18 cellular contexts compared by ENCODE assay signal in the genomic region with DNA sequence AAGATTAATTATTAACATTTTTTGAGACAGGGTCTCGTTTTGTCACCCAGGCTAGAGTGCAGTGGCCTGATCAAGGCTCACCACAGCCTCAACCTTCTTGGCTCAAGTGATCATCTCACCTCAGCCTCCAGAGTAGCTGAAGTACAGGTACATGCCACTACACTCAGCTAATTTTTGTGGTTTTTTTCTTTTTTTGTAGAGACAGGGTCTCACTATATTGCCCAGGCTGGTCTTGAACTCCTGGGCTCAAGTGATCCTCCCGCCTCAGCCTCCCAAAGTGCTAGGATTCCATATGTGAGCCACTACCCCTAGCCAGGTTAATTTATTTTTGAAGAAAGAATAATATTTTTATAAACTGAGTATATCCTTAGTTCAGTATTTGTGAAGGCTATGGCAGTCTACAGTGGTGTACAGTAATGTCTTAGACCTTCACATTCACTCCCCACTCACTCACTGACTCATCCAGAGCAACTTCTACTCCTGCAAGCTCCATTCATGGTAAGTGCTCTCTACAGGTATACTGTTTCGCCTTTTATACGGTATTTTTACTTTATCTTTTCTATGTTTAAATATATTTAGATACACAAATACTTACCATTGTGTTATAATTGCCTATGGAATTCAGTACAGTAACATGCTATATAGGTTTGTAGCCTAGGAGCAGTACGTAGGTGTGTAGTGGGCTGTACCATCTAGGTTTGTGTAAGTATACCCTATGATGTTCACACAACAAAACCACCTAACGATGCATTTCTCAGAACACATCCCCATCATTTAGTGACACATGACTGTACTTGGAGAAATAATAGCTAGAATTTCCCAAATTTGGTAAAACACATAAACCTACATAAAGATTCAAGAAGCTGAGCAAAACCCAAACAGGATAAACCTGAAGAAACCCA. TPM values are rescaled to one million over a fixed set of nuclear protein-coding genes. Genes with fewer than 3 reads are reported as not detected.
DNase-seq lines count a peak whose midpoint lies in the region; ATAC-seq, FAIRE-seq and TF ChIP-seq lines count a peak whose summit lies in the region.
"Had no signal": no experiment of that assay in that cellular context is flagged by ENCODE, and none has a peak within 500 bp of the region (broad histone marks: within the 10 kb centered on the region; RNA-seq: fewer than 3 reads in every experiment).

No MANE protein-coding gene starts in this region.

- peak overlapping the region; percentile 87 for H3K27ac Mint-ChIP-seq in activated CD8-positive, alpha-beta T cell treated with anti-CD3 and anti-CD28 coated beads, Interleukin-2, amount 10 ng/mL, durations not matched to agents 7 days and 5 days

- CTCF ChIA-PET in activated CD8-positive, alpha-beta T cell treated with anti-CD3 and anti-CD28 coated beads, Interleukin-2, amount 10 ng/mL, durations not matched to agents 7 days and 5 days (lab: Charles Lee) = interaction anchor here (1.0 to 3.6 kb wide), 5 partner anchors 12 to 43 kb away, joined by 3 to 16 read pairs (median 4); no protein-coding TSS in a partner anchor

- FAIRE-seq in urothelium cell line (lab: Jason Lieb, UNC) = peak; percentile 32
- FAIRE-seq: small intestine had no signal

- ATAC-seq in activated CD8-positive, alpha-beta T cell treated with anti-CD3 and anti-CD28 coated beads, Interleukin-2, amount 10 ng/mL, durations not matched to agents 7 days and 5 days = peak; percentile 65
- no peak for ATAC-seq in GM19328 (IDR thresholded peaks at IDR 0.05; ENCODE audit: unreplicated experiment)

- no peaks in the 10 kb centered on the region for H3K27me3 Mint-ChIP-seq in activated CD8-positive, alpha-beta T cell treated with anti-CD3 and anti-CD28 coated beads, Interleukin-2, amount 10 ng/mL, durations not matched to agents 7 days and 5 days (ENCODE audit: low read depth)

- POLR2A ChIA-PET in activated CD8-positive, alpha-beta T cell treated with anti-CD3 and anti-CD28 coated beads, Interleukin-2, amount 10 ng/mL, durations not matched to agents 7 days and 5 days (lab: Charles Lee) = no interaction called here

- H3K36me3 Mint-ChIP-seq in activated CD8-positive, alpha-beta T cell treated with anti-CD3 and anti-CD28 coated beads, Interleukin-2, amount 10 ng/mL, durations not matched to agents 7 days and 5 days (ENCODE audit: low read depth) = peaks cover 27% of the 10 kb centered on the region

- peak overlapping the region; percentile 18 for H3K4me3 Mint-ChIP-seq in activated CD8-positive, alpha-beta T cell treated with anti-CD3 and anti-CD28 coated beads, Interleukin-2, amount 10 ng/mL, durations not matched to agents 7 days and 5 days

- peak; percentile 13 for DNase-seq in stimulated activated naive CD4-positive, alpha-beta T cell treated with Interleukin-2 at 50 U/mL for 16 hours (lab: John Stamatoyannopoulos, UW)
- no peak for DNase-seq in stimulated activated naive CD4-positive, alpha-beta T cell (lab: John Stamatoyannopoulos, UW)
- DNase-seq in activated CD8-positive, alpha-beta T cell treated with anti-CD3 and anti-CD28 coated beads, Interleukin-2, amount 10 ng/mL, durations not matched to agents 7 days and 5 days = no peak
- peak; percentile 11 for DNase-seq in epithelial cell of esophagus (ENCODE audit: low read depth)
- no peak for DNase-seq in urothelium cell line (ENCODE audit: low spot score)
- no peak for DNase-seq in GOT3 (lab: John Stamatoyannopoulos, UW)
- no peak for DNase-seq in cerebellar cortex (ENCODE audit: low spot score)
- DNase-seq: effector memory CD4-positive, alpha-beta T cell; esophagus squamous epithelium; GF-D8; KBM-7; NCI-H2171; NCI-H524 treated with DMSO at 0.1 percent for 48 hours; small intestine; stomach; transverse colon had no signal

- H3K9me3 Mint-ChIP-seq in activated CD8-positive, alpha-beta T cell treated with anti-CD3 and anti-CD28 coated beads, Interleukin-2, amount 10 ng/mL, durations not matched to agents 7 days and 5 days (ENCODE audit: insufficient read depth) = no peaks in the 10 kb centered on the region

- H3K4me1 Mint-ChIP-seq in activated CD8-positive, alpha-beta T cell treated with anti-CD3 and anti-CD28 coated beads, Interleukin-2, amount 10 ng/mL, durations not matched to agents 7 days and 5 days (ENCODE audit: low read depth) = peaks cover 66% of the 10 kb centered on the region

- no peak overlapping the region for H3K4me3 ChIP-seq in epithelial cell of esophagus (ENCODE audit: low read length)
- H3K4me3 ChIP-seq: esophagus squamous epithelium, stomach, transverse colon had no signal

- TF ChIP-seq CTCF in epithelial cell of esophagus (IDR thresholded peaks at IDR 0.05; ENCODE audit: insufficient read depth, low read depth, low read length, missing control alignments) = no peak

RNA-seq across cellular contexts. Expression of gene MGAT4A, which starts 38.6 kb away (rescaled TPM):
- total RNA-seq in activated CD8-positive, alpha-beta T cell treated with anti-CD3 and anti-CD28 coated beads, Interleukin-2, amount 10 ng/mL, durations not matched to agents 7 days and 5 days = 10 to 100 TPM; 73.4 to 76.2 TPM
- total RNA-seq: RPMI7951 had no signal

Comparison
In these comparisons a context has a peak if more than half of its experiments do, and no peak if none do; other contexts are left out.
1. DNase-seq: peak in stimulated activated naive CD4-positive, alpha-beta T cell treated with Interleukin-2 at 50 U/mL for 16 hours (single experiment) and epithelial cell of esophagus (single experiment); none in stimulated activated naive CD4-positive, alpha-beta T cell (0 of 6), activated CD8-positive, alpha-beta T cell treated with anti-CD3 and anti-CD28 coated beads, Interleukin-2, amount 10 ng/mL, durations not matched to agents 7 days and 5 days (single experiment), urothelium cell line (single experiment), GOT3 (single experiment) and cerebellar cortex (single experiment).